In the genomic region with DNA sequence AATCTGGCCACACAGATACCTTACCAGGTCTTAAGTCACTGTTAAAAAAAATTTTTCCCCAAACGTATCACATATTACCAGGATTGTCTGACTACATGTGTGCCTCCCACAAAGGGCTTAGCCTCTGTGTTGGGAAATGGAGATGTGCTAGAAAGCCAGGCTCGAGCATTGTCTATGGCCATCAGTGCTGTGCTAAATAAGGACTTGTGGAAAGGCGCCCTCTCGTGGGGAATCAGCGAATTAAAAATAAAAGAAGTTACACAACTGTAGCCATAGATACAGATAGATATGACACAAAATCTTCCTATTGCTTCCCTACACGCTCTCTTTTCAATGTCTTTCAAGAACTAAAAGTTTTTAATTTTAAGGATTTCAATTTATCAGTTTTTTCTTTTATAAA, we compare ENCODE assay signal across 8 cellular contexts. TPM values are rescaled to one million over a fixed set of nuclear protein-coding genes. Genes with fewer than 3 reads are reported as not detected.
DNase-seq lines count a peak whose midpoint lies in the region; ATAC-seq and TF ChIP-seq lines count a peak whose summit lies in the region.

No MANE protein-coding gene starts in this region.

- H3K27me3 Mint-ChIP-seq in natural killer cell (ENCODE audit: low read depth in 2 of 2) (peaks cover 0 to 9% of the 10 kb centered on the region in 2 donors), type B pancreatic cell (no peaks in the 10 kb centered on the region)
- peaks cover 0 to 10% of the 10 kb centered on the region in 2 donors for H3K27me3 Mint-ChIP-seq in stimulated activated naive B cell treated with anti-CD40 and anti-IgM and Interleukin-4, amounts not matched to agents 10 μg/mL and 1 μg/mL and 100 μg/mL, for 72 hours

- H3K9me3 Mint-ChIP-seq in natural killer cell (no peaks in the 10 kb centered on the region), type B pancreatic cell (no peaks in the 10 kb centered on the region)
- peaks cover 0 to 1% of the 10 kb centered on the region in 2 donors for H3K9me3 Mint-ChIP-seq in stimulated activated naive B cell treated with anti-CD40 and anti-IgM and Interleukin-4, amounts not matched to agents 10 μg/mL and 1 μg/mL and 100 μg/mL, for 72 hours

- H3K4me1 Mint-ChIP-seq in natural killer cell (peaks cover 26 to 33% of the 10 kb centered on the region in 2 donors), type B pancreatic cell (ENCODE audit: unreplicated experiment) (no peaks in the 10 kb centered on the region)
- peaks cover 20 to 29% of the 10 kb centered on the region in 2 donors for H3K4me1 Mint-ChIP-seq in stimulated activated naive B cell treated with anti-CD40 and anti-IgM and Interleukin-4, amounts not matched to agents 10 μg/mL and 1 μg/mL and 100 μg/mL, for 72 hours

- ATAC-seq in Right ventricle myocardium inferior (peak; percentile 46), natural killer cell (peak; percentile 52 to 62 (median 59))
- ATAC-seq in stimulated activated naive B cell treated with anti-CD40 and anti-IgM and Interleukin-4, amounts not matched to agents 10 μg/mL and 1 μg/mL and 100 μg/mL, for 72 hours (replicated peaks), result no peak

- DNase-seq in Right ventricle myocardium inferior (ENCODE audit: missing footprints), result no peak
- DNase-seq in cardiac septum (ENCODE audit: low spot score), result no peak
- DNase-seq in NCI-H526 treated with DMSO at 0.1 percent for 48 hours (lab: John Stamatoyannopoulos, UW), result peak; percentile 42
- peak; percentile 54 to 65 for DNase-seq in activated CD4-positive, alpha-beta T cell treated with anti-CD3 and anti-CD28 coated beads, Interleukin-2, amount 50 U/mL, for 48 hours
- DNase-seq in erythroblast (lab: John Stamatoyannopoulos, UW), result peak; percentile 68 to 77
- DNase-seq in natural killer cell, result peak; percentile 51
- no peak for DNase-seq in type B pancreatic cell (ENCODE audit: extremely low spot score, unreplicated experiment)
- no peak for DNase-seq in stimulated activated naive B cell treated with anti-CD40 and anti-IgM and Interleukin-4, amounts not matched to agents 10 μg/mL and 1 μg/mL and 100 μg/mL, for 72 hours

- H3K36me3 Mint-ChIP-seq in natural killer cell (no peaks in the 10 kb centered on the region), type B pancreatic cell (no peaks in the 10 kb centered on the region)
- no peaks in the 10 kb centered on the region for H3K36me3 Mint-ChIP-seq in stimulated activated naive B cell treated with anti-CD40 and anti-IgM and Interleukin-4, amounts not matched to agents 10 μg/mL and 1 μg/mL and 100 μg/mL, for 72 hours

- no peak for TF ChIP-seq POLR2A in erythroblast (IDR thresholded peaks at IDR 0.05; ENCODE audit: low read length)

- H3K4me3 Mint-ChIP-seq in natural killer cell (peak overlapping the region; percentile 50), type B pancreatic cell (no peak overlapping the region)
- peak overlapping the region in 1 of 2 donors; percentile 25 for H3K4me3 Mint-ChIP-seq in stimulated activated naive B cell treated with anti-CD40 and anti-IgM and Interleukin-4, amounts not matched to agents 10 μg/mL and 1 μg/mL and 100 μg/mL, for 72 hours

- TF ChIP-seq CTCF in natural killer cell (IDR thresholded peaks at IDR 0.05) (peak; percentile 77), type B pancreatic cell (conservative IDR thresholded peaks at IDR 0.05) (peak; percentile 56)

- H3K27ac Mint-ChIP-seq in natural killer cell, result peak overlapping the region; percentile 46 to 63
- no peak overlapping the region for H3K27ac Mint-ChIP-seq in type B pancreatic cell
- H3K27ac Mint-ChIP-seq in stimulated activated naive B cell treated with anti-CD40 and anti-IgM and Interleukin-4, amounts not matched to agents 10 μg/mL and 1 μg/mL and 100 μg/mL, for 72 hours, result no peak overlapping the region

- intact Hi-C loops in Right ventricle myocardium inferior (cut with DNase I) (loop anchor here (2.0 kb wide), 1 partner anchor 319 kb away; no protein-coding TSS in a partner anchor), cardiac septum (cut with DNase I) (no loop called here), natural killer cell (cut with micrococcal nuclease) (no loop called here)

RNA-seq across cellular contexts. Expression of a gene that starts 47.5 kb away (rescaled TPM):
- total RNA-seq in Right ventricle myocardium inferior (not detected), cardiac septum (not detected), natural killer cell (not detected), type B pancreatic cell (ENCODE audit: low replicate concordance) (not detected in 2 replicates)

RNA-seq across cellular contexts. Expression of a gene that starts 49.1 kb away (rescaled TPM):
- total RNA-seq in Right ventricle myocardium inferior (not detected), cardiac septum (not detected), natural killer cell (not detected), type B pancreatic cell (ENCODE audit: low replicate concordance) (not detected in 2 replicates)

RNA-seq across cellular contexts. Expression of a gene that starts 52.7 kb away (rescaled TPM):
- total RNA-seq in Right ventricle myocardium inferior (not detected), cardiac septum (not detected), natural killer cell (not detected), type B pancreatic cell (ENCODE audit: low replicate concordance) (not detected in 2 replicates)

Comparison
In these comparisons a context has a peak if more than half of its experiments do, and no peak if none do; other contexts are left out.
1. ATAC-seq: peak in Right ventricle myocardium inferior (single experiment) and natural killer cell (3 of 3); none in stimulated activated naive B cell treated with anti-CD40 and anti-IgM and Interleukin-4, amounts not matched to agents 10 μg/mL and 1 μg/mL and 100 μg/mL, for 72 hours (0 of 2).
2. DNase-seq: peak in NCI-H526 treated with DMSO at 0.1 percent for 48 hours (single experiment), activated CD4-positive, alpha-beta T cell treated with anti-CD3 and anti-CD28 coated beads, Interleukin-2, amount 50 U/mL, for 48 hours (2 of 2), erythroblast (2 of 2) and natural killer cell (single experiment); none in Right ventricle myocardium inferior (single experiment), cardiac septum (single experiment), type B pancreatic cell (single experiment) and stimulated activated naive B cell treated with anti-CD40 and anti-IgM and Interleukin-4, amounts not matched to agents 10 μg/mL and 1 μg/mL and 100 μg/mL, for 72 hours (single experiment).
3. H3K27ac Mint-ChIP-seq: peak in natural killer cell (2 of 2); none in type B pancreatic cell (single experiment) and stimulated activated naive B cell treated with anti-CD40 and anti-IgM and Interleukin-4, amounts not matched to agents 10 μg/mL and 1 μg/mL and 100 μg/mL, for 72 hours (single experiment).